ENCODE assay signal across 1 cellular context in genomic region chr22:23155831-23156230, GRCh38.
TF ChIP-seq lines count a peak whose summit lies in the region.

No MANE protein-coding gene starts in this region.

TF ChIP-seq in K562, 482 proteins besides CTCF, POLR2A, EP300 and RAD21:
- TF ChIP-seq FOXM1 (IDR thresholded peaks at IDR 0.05; ENCODE audit: low read depth): no peak
- no peak for TF ChIP-seq FOXM1 (CRISPR knock-in tag; IDR thresholded peaks at IDR 0.05; ENCODE audit: low read depth)
- TF ChIP-seq CREM (IDR thresholded peaks at IDR 0.05; ENCODE audit: low read depth): no peak
- no peak for TF ChIP-seq HMG20A (CRISPR knock-in tag; conservative IDR thresholded peaks at IDR 0.05)
- 0 out of 2 replicates have a peak, but pooled peaks have one; percentile 3 for TF ChIP-seq CEBPZ (IDR thresholded peaks at IDR 0.05; ENCODE audit: borderline replicate concordance, low read depth, low read length)
- TF ChIP-seq, protein P1, sequence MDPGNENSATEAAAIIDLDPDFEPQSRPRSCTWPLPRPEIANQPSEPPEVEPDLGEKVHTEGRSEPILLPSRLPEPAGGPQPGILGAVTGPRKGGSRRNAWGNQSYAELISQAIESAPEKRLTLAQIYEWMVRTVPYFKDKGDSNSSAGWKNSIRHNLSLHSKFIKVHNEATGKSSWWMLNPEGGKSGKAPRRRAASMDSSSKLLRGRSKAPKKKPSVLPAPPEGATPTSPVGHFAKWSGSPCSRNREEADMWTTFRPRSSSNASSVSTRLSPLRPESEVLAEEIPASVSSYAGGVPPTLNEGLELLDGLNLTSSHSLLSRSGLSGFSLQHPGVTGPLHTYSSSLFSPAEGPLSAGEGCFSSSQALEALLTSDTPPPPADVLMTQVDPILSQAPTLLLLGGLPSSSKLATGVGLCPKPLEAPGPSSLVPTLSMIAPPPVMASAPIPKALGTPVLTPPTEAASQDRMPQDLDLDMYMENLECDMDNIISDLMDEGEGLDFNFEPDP (CRISPR knock-in tag; IDR thresholded peaks at IDR 0.05): no peak
- TF ChIP-seq BMI1 (IDR thresholded peaks at IDR 0.05; ENCODE audit: low read length): no peak
- TF ChIP-seq JUN (IDR thresholded peaks at IDR 0.05; ENCODE audit: borderline replicate concordance, low read depth, low read length): no peak
- no peak for TF ChIP-seq JUN (CRISPR knock-in tag; IDR thresholded peaks at IDR 0.05; ENCODE audit: borderline replicate concordance)
- TF ChIP-seq SMC3 (conservative IDR thresholded peaks at IDR 0.05; ENCODE audit: insufficient read depth, low read depth, low read length): 0 out of 2 replicates have a peak, but pooled peaks have one; percentile 1
- no peak for TF ChIP-seq PCBP1 (IDR thresholded peaks at IDR 0.05; ENCODE audit: low read depth, low read length, poor library complexity, severe bottlenecking)
- TF ChIP-seq ARNT (IDR thresholded peaks at IDR 0.05): no peak
- no peak for TF ChIP-seq MTF1 (CRISPR knock-in tag; IDR thresholded peaks at IDR 0.05; ENCODE audit: borderline replicate concordance)
- no peak for TF ChIP-seq ZNF41 (CRISPR knock-in tag; conservative IDR thresholded peaks at IDR 0.05)
- TF ChIP-seq ZC3H11A (IDR thresholded peaks at IDR 0.05; ENCODE audit: low read depth, low read length): no peak
- no peak for TF ChIP-seq CUX1 (CRISPR knock-in tag; IDR thresholded peaks at IDR 0.05)
- TF ChIP-seq ATF4 (CRISPR knock-in tag; IDR thresholded peaks at IDR 0.05): no peak
- TF ChIP-seq PTTG1 (tag; IDR thresholded peaks at IDR 0.05; ENCODE audit: low read depth): no peak
- TF ChIP-seq, protein P2, sequence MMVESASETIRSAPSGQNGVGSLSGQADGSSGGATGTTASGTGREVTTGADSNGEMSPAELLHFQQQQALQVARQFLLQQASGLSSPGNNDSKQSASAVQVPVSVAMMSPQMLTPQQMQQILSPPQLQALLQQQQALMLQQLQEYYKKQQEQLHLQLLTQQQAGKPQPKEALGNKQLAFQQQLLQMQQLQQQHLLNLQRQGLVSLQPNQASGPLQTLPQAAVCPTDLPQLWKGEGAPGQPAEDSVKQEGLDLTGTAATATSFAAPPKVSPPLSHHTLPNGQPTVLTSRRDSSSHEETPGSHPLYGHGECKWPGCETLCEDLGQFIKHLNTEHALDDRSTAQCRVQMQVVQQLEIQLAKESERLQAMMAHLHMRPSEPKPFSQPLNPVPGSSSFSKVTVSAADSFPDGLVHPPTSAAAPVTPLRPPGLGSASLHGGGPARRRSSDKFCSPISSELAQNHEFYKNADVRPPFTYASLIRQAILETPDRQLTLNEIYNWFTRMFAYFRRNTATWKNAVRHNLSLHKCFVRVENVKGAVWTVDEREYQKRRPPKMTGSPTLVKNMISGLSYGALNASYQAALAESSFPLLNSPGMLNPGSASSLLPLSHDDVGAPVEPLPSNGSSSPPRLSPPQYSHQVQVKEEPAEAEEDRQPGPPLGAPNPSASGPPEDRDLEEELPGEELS (CRISPR knock-in tag; IDR thresholded peaks at IDR 0.05; ENCODE audit: borderline replicate concordance): no peak
- no peak for TF ChIP-seq ZNF668 (CRISPR knock-in tag; IDR thresholded peaks at IDR 0.05)
- TF ChIP-seq ZNF263 (CRISPR knock-in tag; IDR thresholded peaks at IDR 0.05; ENCODE audit: borderline replicate concordance): no peak
- no peak for TF ChIP-seq TCFL5 (CRISPR knock-in tag; conservative IDR thresholded peaks at IDR 0.05)
- no peak for TF ChIP-seq JUNB (CRISPR knock-in tag; conservative IDR thresholded peaks at IDR 0.05)
- TF ChIP-seq ZNF561 (CRISPR knock-in tag; conservative IDR thresholded peaks at IDR 0.05): no peak
- TF ChIP-seq ETV6 (IDR thresholded peaks at IDR 0.05; ENCODE audit: borderline replicate concordance in 1 of 2, low read depth in 2 of 2, low read length in 1 of 2): 0 out of 4 replicates have a peak, but pooled peaks of 1 of the 2 experiments have one; percentile 30
- TF ChIP-seq ETV6 (CRISPR knock-in tag; IDR thresholded peaks at IDR 0.05; ENCODE audit: borderline replicate concordance): no peak
TF ChIP-seq in K562: peak in this region for 3.
